15 cellular contexts compared by ENCODE assay signal in genomic region chr2:226953206-226953605, GRCh38.
DNase-seq lines count a peak whose midpoint lies in the region; ATAC-seq, FAIRE-seq and TF ChIP-seq lines count a peak whose summit lies in the region.
"Had no signal": no experiment of that assay in that cellular context is flagged by ENCODE, and none has a peak within 500 bp of the region (broad histone marks: within the 10 kb centered on the region; RNA-seq: fewer than 3 reads in every experiment).

No MANE protein-coding gene starts in this region.

- H3K27ac ChIP-seq in astrocyte (ENCODE audit: low read depth, low read length) (no peak overlapping the region), suprapubic skin (peak overlapping the region; percentile 27), OCI-LY7 (ENCODE audit: low read depth, low read length, poor library complexity, severe bottlenecking) (no peak overlapping the region)
- H3K27ac ChIP-seq: BLaER1, PC-9 had no signal

- no peak overlapping the region for H3K4me3 Mint-ChIP-seq in astrocyte (ENCODE audit: unreplicated experiment)

- intact Hi-C loops in lower leg skin (cut with DNase I; ENCODE audit: low total_unique reads) (no loop called here), OCI-LY7 (cut with micrococcal nuclease; ENCODE audit: unreplicated experiment) (no loop called here)

- POLR2A ChIA-PET in OCI-LY7 (lab: Charles Lee) = interaction anchor here (0.8 to 2.0 kb wide), 5 partner anchors 10 to 112 kb away, joined by 3 to 7 read pairs (median 4); no protein-coding TSS in a partner anchor

- H3K9me2 ChIP-seq in OCI-LY7 (ENCODE audit: insufficient read depth, low read length) = no peaks in the 10 kb centered on the region

- H3K9me3 Mint-ChIP-seq in astrocyte (ENCODE audit: unreplicated experiment) = peaks cover 2% of the 10 kb centered on the region

- H3K4me2 ChIP-seq in astrocyte (ENCODE audit: low read length) (no peak overlapping the region), OCI-LY7 (ENCODE audit: low read length) (no peak overlapping the region)
- H3K4me2 ChIP-seq: BLaER1, PC-9 had no signal

- 65 to 69% methylated on average over 3 of the region's 3 CpGs for WGBS in lower leg skin, 2 donors
- 69% methylated on average over 3 of the region's 3 CpGs for WGBS in suprapubic skin

- CTCF ChIA-PET in OCI-LY7 (lab: Charles Lee; ENCODE audit: unreplicated experiment) = no interaction called here

- no peaks in the 10 kb centered on the region for H3K27me3 Mint-ChIP-seq in astrocyte (ENCODE audit: low read depth, unreplicated experiment)
- H3K27me3 Mint-ChIP-seq: CD8-positive, alpha-beta memory T cell had no signal

- H3K9ac ChIP-seq in astrocyte (ENCODE audit: low read length) = no peak overlapping the region
- H3K9ac ChIP-seq: BLaER1 had no signal

- no peaks in the 10 kb centered on the region for H3K36me3 ChIP-seq in astrocyte (ENCODE audit: insufficient read depth, low read length)
- H3K36me3 ChIP-seq in suprapubic skin = no peaks in the 10 kb centered on the region
- H3K36me3 ChIP-seq in OCI-LY7 (ENCODE audit: insufficient read depth, low read length) = 0 out of 2 replicates have a peak, but pooled peaks cover 4% of the 10 kb centered on the region
- H3K36me3 ChIP-seq: BLaER1 had no signal

- H3K4me1 ChIP-seq in astrocyte (ENCODE audit: insufficient read depth, low read length) (no peaks in the 10 kb centered on the region), suprapubic skin (peaks cover 16% of the 10 kb centered on the region), OCI-LY7 (ENCODE audit: insufficient read depth, low read length, poor library complexity, severe bottlenecking) (peaks cover 6% of the 10 kb centered on the region)
- H3K4me1 ChIP-seq: BLaER1 had no signal

- TF ChIP-seq EP300 in suprapubic skin (IDR thresholded peaks at IDR 0.05) = no peak

- H4K20me1 ChIP-seq in astrocyte (ENCODE audit: insufficient read depth, low read length) = no peaks in the 10 kb centered on the region
- H4K20me1 ChIP-seq in OCI-LY7 (ENCODE audit: insufficient read depth, low read length) = no peaks in the 10 kb centered on the region
- H4K20me1 ChIP-seq: BLaER1 had no signal

- DNase-seq in Ammon's horn (ENCODE audit: low spot score) (peak; percentile 18), astrocyte (ENCODE audit: low read depth) (peak; percentile 2), lower leg skin (ENCODE audit: low spot score in 2 of 2) (peak; percentile 62 to 86), suprapubic skin (ENCODE audit: low spot score in 2 of 2) (peak in 1 of 2 donors; percentile 65), OCI-LY7 (ENCODE audit: low spot score) (no peak), HTR-8/SVneo (ENCODE audit: insufficient read length, low spot score) (no peak), NCI-H2227 (lab: John Stamatoyannopoulos, UW; ENCODE audit: unreplicated experiment) (no peak)
- DNase-seq: CD8-positive, alpha-beta memory T cell; GF-D8; HCEC 1CT; NCI-H1092; NCI-H1694 treated with DMSO at 0.1 percent for 48 hours; PC-9 had no signal

- H2AFZ ChIP-seq in astrocyte (ENCODE audit: low read depth, low read length) (no peak overlapping the region), OCI-LY7 (ENCODE audit: low read length) (no peak overlapping the region)
- H2AFZ ChIP-seq: PC-9 had no signal

- FAIRE-seq in astrocyte (lab: Jason Lieb, UNC) = no peak
- FAIRE-seq in HTR-8/SVneo (lab: Jason Lieb, UNC) = no peak

- peaks cover 3% of the 10 kb centered on the region for H3K36me3 Mint-ChIP-seq in astrocyte (ENCODE audit: low read depth, unreplicated experiment)

- H3K9me3 ChIP-seq in astrocyte (ENCODE audit: insufficient read depth, low read depth, low read length) = no peaks in the 10 kb centered on the region
- H3K9me3 ChIP-seq in suprapubic skin = peaks cover 4% of the 10 kb centered on the region
- H3K9me3 ChIP-seq in OCI-LY7 (ENCODE audit: low read length) = peaks cover 5% of the 10 kb centered on the region; the same call in 1 of the 2 replicates

- TF ChIP-seq POLR2A in lower leg skin (IDR thresholded peaks at IDR 0.05) (no peak), suprapubic skin (IDR thresholded peaks at IDR 0.05) (no peak)

- H3K79me2 ChIP-seq in astrocyte (ENCODE audit: insufficient read depth, low read length) (no peaks in the 10 kb centered on the region), OCI-LY7 (ENCODE audit: insufficient read depth, low read depth, low read length) (no peaks in the 10 kb centered on the region)

- TF ChIP-seq CTCF in astrocyte (IDR thresholded peaks at IDR 0.05; ENCODE audit: insufficient read depth, low read depth, low read length) = no peak
- no peak for TF ChIP-seq CTCF in lower leg skin (IDR thresholded peaks at IDR 0.05)
- no peak for TF ChIP-seq CTCF in suprapubic skin (IDR thresholded peaks at IDR 0.05)
- no peak for TF ChIP-seq CTCF in OCI-LY7 (conservative IDR thresholded peaks at IDR 0.05; ENCODE audit: low read length)

- no peaks in the 10 kb centered on the region for H3K4me1 Mint-ChIP-seq in astrocyte (ENCODE audit: low read depth, unreplicated experiment)

- no peak overlapping the region for H3K4me3 ChIP-seq in astrocyte (ENCODE audit: insufficient read depth, low read depth, low read length)
- H3K4me3 ChIP-seq in lower leg skin (ENCODE audit: low read depth, poor library complexity, severe bottlenecking) = no peak overlapping the region
- H3K4me3 ChIP-seq in suprapubic skin = no peak overlapping the region
- no peak overlapping the region for H3K4me3 ChIP-seq in OCI-LY7 (ENCODE audit: low read depth, low read length, poor library complexity, severe bottlenecking)
- H3K4me3 ChIP-seq: BLaER1, PC-9 had no signal

- BruUV-seq in OCI-LY7 (replicated peaks; lab: Mats Ljungman, UMichigan) = no TSS peak

- H3K27ac Mint-ChIP-seq in astrocyte (ENCODE audit: unreplicated experiment) = no peak overlapping the region

- H3K27me3 ChIP-seq in astrocyte (ENCODE audit: insufficient read depth, low read length) (no peaks in the 10 kb centered on the region), suprapubic skin (no peaks in the 10 kb centered on the region)
- H3K27me3 ChIP-seq: BLaER1 had no signal

- no peak for ATAC-seq in HG03354 (IDR thresholded peaks at IDR 0.05; ENCODE audit: poor library complexity, severe bottlenecking, unreplicated experiment)

Comparison
In these comparisons a context has a peak if more than half of its experiments do, and no peak if none do; other contexts are left out.
1. DNase-seq: peak in Ammon's horn (single experiment), astrocyte (single experiment) and lower leg skin (2 of 2); none in OCI-LY7 (single experiment), HTR-8/SVneo (single experiment) and NCI-H2227 (single experiment).